Comparison of ENCODE assay signal across 9 cellular contexts in genomic region chr9:136712690-136713554, GRCh38. TPM values are rescaled to one million over a fixed set of nuclear protein-coding genes. Genes with fewer than 3 reads are reported as not detected.
DNase-seq lines count a peak whose midpoint lies in the region; ATAC-seq and TF ChIP-seq lines count a peak whose summit lies in the region.
"Had no signal": no experiment of that assay in that cellular context is flagged by ENCODE, and none has a peak within 500 bp of the region (broad histone marks: within the 10 kb centered on the region; RNA-seq: fewer than 3 reads in every experiment).

No MANE protein-coding gene starts in this region.

- no peaks in the 10 kb centered on the region for H3K9me3 Mint-ChIP-seq in activated CD4-positive, alpha-beta T cell treated with anti-CD3 and anti-CD28 coated beads, Interleukin-2, amount 10 ng/mL, durations not matched to agents 24 days and 14 days

- peak overlapping the region; percentile 39 for H3K27ac ChIP-seq in cingulate gyrus (ENCODE audit: low read depth, low read length)
- no peak overlapping the region for H3K27ac ChIP-seq in mesodermal cell (ENCODE audit: low read depth, low read length, severe bottlenecking)
- H3K27ac ChIP-seq in upper lobe of left lung = peak overlapping the region; percentile 74 to 89 (median 88)

- no peak overlapping the region for H3K27ac Mint-ChIP-seq in activated CD4-positive, alpha-beta T cell treated with anti-CD3 and anti-CD28 coated beads, Interleukin-2, amount 10 ng/mL, durations not matched to agents 24 days and 14 days

- intact Hi-C loops in activated CD4-positive, alpha-beta T cell treated with anti-CD3 and anti-CD28 coated beads, Interleukin-2, amount 10 ng/mL, durations not matched to agents 24 days and 14 days (cut with micrococcal nuclease) = no loop called here
- intact Hi-C loops in left colon (cut with DNase I, micrococcal nuclease) = no loop called here

- WGBS in mesodermal cell (ENCODE audit: insufficient coverage in 2 of 2), 2 experiments = 12 to 16% methylated on average over 30 to 46 of the region's 57 CpGs
- WGBS in upper lobe of left lung, 2 donors = 0 to 8% methylated on average over 13 to 45 of the region's 57 CpGs

- no peak for TF ChIP-seq EP300 in upper lobe of left lung (IDR thresholded peaks at IDR 0.05)

- H3K4me1 ChIP-seq in mesodermal cell (ENCODE audit: control insufficient read depth, insufficient read depth, low read length, poor library complexity, severe bottlenecking) (peaks cover 16% of the 10 kb centered on the region), upper lobe of left lung (peaks cover 33 to 47% (median 39%) of the 10 kb centered on the region in 4 donors)

- H3K27me3 ChIP-seq in upper lobe of left lung = peaks cover 0 to 12% (median 2%) of the 10 kb centered on the region in 4 donors

- TF ChIP-seq POLR2A in upper lobe of left lung (IDR thresholded peaks at IDR 0.05) = no peak

- H3K36me3 Mint-ChIP-seq in activated CD4-positive, alpha-beta T cell treated with anti-CD3 and anti-CD28 coated beads, Interleukin-2, amount 10 ng/mL, durations not matched to agents 24 days and 14 days (ENCODE audit: low read depth) = no peaks in the 10 kb centered on the region

- peak overlapping the region; percentile 21 for H3K4me3 Mint-ChIP-seq in activated CD4-positive, alpha-beta T cell treated with anti-CD3 and anti-CD28 coated beads, Interleukin-2, amount 10 ng/mL, durations not matched to agents 24 days and 14 days

- H3K36me3 ChIP-seq in mesodermal cell (ENCODE audit: control insufficient read depth, insufficient read depth, low read length) (peaks cover 13% of the 10 kb centered on the region), upper lobe of left lung (no peaks in the 10 kb centered on the region)

- DNase-seq in activated CD4-positive, alpha-beta T cell treated with anti-CD3 and anti-CD28 coated beads, Interleukin-2, amount 10 ng/mL, durations not matched to agents 24 days and 14 days = no peak
- no peak for DNase-seq in activated CD4-positive, alpha-beta T cell treated with anti-CD3 and anti-CD28 coated beads for 48 hours
- DNase-seq in upper lobe of left lung (peak in 1 of 2 donors; percentile 88), germinal center (ENCODE audit: low spot score) (no peak), left colon (no peak), GM19240 (ENCODE audit: insufficient read length, low spot score) (no peak)
- DNase-seq: ACHN had no signal

- H3K4me1 Mint-ChIP-seq in activated CD4-positive, alpha-beta T cell treated with anti-CD3 and anti-CD28 coated beads, Interleukin-2, amount 10 ng/mL, durations not matched to agents 24 days and 14 days = peaks cover 2% of the 10 kb centered on the region

- H3K9me3 ChIP-seq in mesodermal cell (ENCODE audit: control insufficient read depth, low read length) = no peaks in the 10 kb centered on the region
- H3K9me3 ChIP-seq in upper lobe of left lung = no peaks in the 10 kb centered on the region

- TF ChIP-seq CTCF in upper lobe of left lung (IDR thresholded peaks at IDR 0.05) = no peak

- H3K4me3 ChIP-seq in mesodermal cell (ENCODE audit: extremely low read depth, insufficient read depth, low read length, poor library complexity, severe bottlenecking) = peak overlapping the region; percentile 73
- H3K4me3 ChIP-seq in upper lobe of left lung = peak overlapping the region; percentile 35 to 64 (median 58)

- peaks cover 29% of the 10 kb centered on the region for H3K27me3 Mint-ChIP-seq in activated CD4-positive, alpha-beta T cell treated with anti-CD3 and anti-CD28 coated beads, Interleukin-2, amount 10 ng/mL, durations not matched to agents 24 days and 14 days

- ATAC-seq in upper lobe of left lung (ENCODE audit: low FRiP score in 2 of 2) = no peak
- ATAC-seq in left colon = no peak

RNA-seq across cellular contexts. Expression of gene DIPK1B, which starts 0.6 kb away (rescaled TPM):
- total RNA-seq in activated CD4-positive, alpha-beta T cell treated with anti-CD3 and anti-CD28 coated beads, Interleukin-2, amount 10 ng/mL, durations not matched to agents 24 days and 14 days = 1.1 and 1.5 TPM in 2 replicates
- polyA plus RNA-seq in mesodermal cell (2013, experiment 1 of 2) = 89.9 TPM
- 67.3 TPM for polyA plus RNA-seq in mesodermal cell (2013, experiment 2 of 2)
- total RNA-seq in upper lobe of left lung (10 to 100 TPM in 5 of 6 donors, 1 to 10 TPM in 1; 9.7 to 24.1 (median 17.0) TPM), left colon (1 to 10 TPM; 1.3 to 2.1 TPM)

RNA-seq across cellular contexts. Expression of gene AGPAT2, which starts 25.7 kb away (rescaled TPM):
- 25.6 and 25.9 TPM in 2 replicates for total RNA-seq in activated CD4-positive, alpha-beta T cell treated with anti-CD3 and anti-CD28 coated beads, Interleukin-2, amount 10 ng/mL, durations not matched to agents 24 days and 14 days
- 30.0 TPM for polyA plus RNA-seq in mesodermal cell (2013, experiment 1 of 2)
- polyA plus RNA-seq in mesodermal cell (2013, experiment 2 of 2) = 23.8 TPM
- total RNA-seq in upper lobe of left lung = 100 to 1,000 TPM in 5 of 6 donors, 10 to 100 TPM in 1; 70.2 to 242 (median 140) TPM
- 100 to 1,000 TPM; 152 to 211 TPM for total RNA-seq in left colon

RNA-seq across cellular contexts. Expression of gene LCN10, which starts 29.8 kb away (rescaled TPM):
- total RNA-seq in activated CD4-positive, alpha-beta T cell treated with anti-CD3 and anti-CD28 coated beads, Interleukin-2, amount 10 ng/mL, durations not matched to agents 24 days and 14 days = 1.1 and 1.7 TPM in 2 replicates
- not detected for polyA plus RNA-seq in mesodermal cell (2013, experiment 1 of 2)
- not detected for polyA plus RNA-seq in mesodermal cell (2013, experiment 2 of 2)
- total RNA-seq in upper lobe of left lung = 10 to 100 TPM in 1 of 6 donors, 1 to 10 TPM in 4, under 1 TPM in 1; 0.39 to 17.8 (median 2.2) TPM
- 1 to 10 TPM; 1.2 to 2.4 TPM for total RNA-seq in left colon

RNA-seq across cellular contexts. Expression of gene LCN6, which starts 35.4 kb away (rescaled TPM):
- not detected in 2 replicates for total RNA-seq in activated CD4-positive, alpha-beta T cell treated with anti-CD3 and anti-CD28 coated beads, Interleukin-2, amount 10 ng/mL, durations not matched to agents 24 days and 14 days
- not detected for polyA plus RNA-seq in mesodermal cell (2013, experiment 1 of 2)
- polyA plus RNA-seq in mesodermal cell (2013, experiment 2 of 2) = not detected
- total RNA-seq in upper lobe of left lung (10 to 100 TPM in 1 of 6 donors, 1 to 10 TPM in 3, not detected in 2; 2.7 to 35.1 (median 5.5) TPM), left colon (1 to 10 TPM; 1.0 to 3.6 TPM)

RNA-seq across cellular contexts. Expression of gene LCN8, which starts 45.1 kb away (rescaled TPM):
- total RNA-seq in activated CD4-positive, alpha-beta T cell treated with anti-CD3 and anti-CD28 coated beads, Interleukin-2, amount 10 ng/mL, durations not matched to agents 24 days and 14 days = not detected in 2 replicates
- polyA plus RNA-seq in mesodermal cell (2013, experiment 1 of 2) = not detected
- not detected for polyA plus RNA-seq in mesodermal cell (2013, experiment 2 of 2)
- not detected for total RNA-seq in upper lobe of left lung
- total RNA-seq in left colon = under 1 TPM in 1 of 2 donors, not detected in 1; 0.36 TPM
